In genomic region chrY:2841471-2841893, GRCh38 we compare ENCODE assay signal across 9 cellular contexts. TPM values are rescaled to one million over a fixed set of nuclear protein-coding genes. Genes with fewer than 3 reads are reported as not detected.
DNase-seq lines count a peak whose midpoint lies in the region; ATAC-seq and TF ChIP-seq lines count a peak whose summit lies in the region.
"Had no signal": no experiment of that assay in that cellular context is flagged by ENCODE, and none has a peak within 500 bp of the region (broad histone marks: within the 10 kb centered on the region; RNA-seq: fewer than 3 reads in every experiment).

TSS of gene RPS4Y1 (plus strand) at chrY:2841602. CDS start at chrY:2841625, 23 bp downstream.

- WGBS in lower leg skin, 2 donors: 2% methylated on average over 17 of the region's 22 CpGs; no CpG with 5 or more reads in 1 of the 2 donors
- no CpG with 5 or more reads among the region's 22 CpGs for WGBS in suprapubic skin

- DNase-seq in activated T-cell treated with anti-CD3 and anti-CD28 coated beads for 4 hours (peak; percentile 21), NCI-H446 treated with DMSO at 0.1 percent for 48 hours (lab: John Stamatoyannopoulos, UW) (peak; percentile 10), lower leg skin (ENCODE audit: low spot score in 2 of 2) (peak in 1 of 2 donors; percentile 42), suprapubic skin (ENCODE audit: low spot score in 2 of 2) (no peak), NCI-H510A (lab: John Stamatoyannopoulos, UW) (no peak)
- no peak for DNase-seq in activated T-cell treated with anti-CD3 and anti-CD28 coated beads, Interleukin-2, amount 50 U/mL, for 24 hours
- DNase-seq in activated naive CD8-positive, alpha-beta T cell treated with anti-CD3 and anti-CD28 coated beads, Interleukin-2, amount 10 ng/mL, durations not matched to agents 7 days and 5 days: peak; percentile 58
- DNase-seq: stimulated activated naive B cell treated with anti-CD40 and anti-IgM and Interleukin-4, amounts not matched to agents 10 μg/mL and 1 μg/mL and 100 μg/mL, for 72 hours had no signal

- H3K27me3 ChIP-seq in suprapubic skin: no peaks in the 10 kb centered on the region

- peaks cover 6% of the 10 kb centered on the region for H3K4me1 ChIP-seq in suprapubic skin

- no peaks in the 10 kb centered on the region for H3K36me3 Mint-ChIP-seq in activated T-cell treated with anti-CD3 and anti-CD28 coated beads, Interleukin-2, amount 50 U/mL, for 24 hours (ENCODE audit: low read depth)
- H3K36me3 Mint-ChIP-seq in activated naive CD8-positive, alpha-beta T cell treated with anti-CD3 and anti-CD28 coated beads, Interleukin-2, amount 10 ng/mL, durations not matched to agents 7 days and 5 days: peaks cover 25% of the 10 kb centered on the region

- no peaks in the 10 kb centered on the region for H3K9me3 ChIP-seq in suprapubic skin

- POLR2A ChIA-PET in activated naive CD8-positive, alpha-beta T cell treated with anti-CD3 and anti-CD28 coated beads, Interleukin-2, amount 10 ng/mL, durations not matched to agents 7 days and 5 days (lab: Charles Lee): interaction anchor here (1.0 kb wide), 1 partner anchor 94 kb away, joined by 4 read pairs; the partner anchor contains the start of gene ZFY

- H3K27ac ChIP-seq in suprapubic skin: peak within 1 kb of the TSS; percentile 67

- H3K36me3 ChIP-seq in suprapubic skin: peaks cover 16% of the 10 kb centered on the region

- H3K27ac Mint-ChIP-seq in activated T-cell treated with anti-CD3 and anti-CD28 coated beads, Interleukin-2, amount 50 U/mL, for 24 hours: no peak within 1 kb of the TSS
- H3K27ac Mint-ChIP-seq in activated naive CD8-positive, alpha-beta T cell treated with anti-CD3 and anti-CD28 coated beads, Interleukin-2, amount 10 ng/mL, durations not matched to agents 7 days and 5 days: peak within 1 kb of the TSS; percentile 94
- H3K27ac Mint-ChIP-seq: stimulated activated naive B cell treated with anti-CD40 and anti-IgM and Interleukin-4, amounts not matched to agents 10 μg/mL and 1 μg/mL and 100 μg/mL, for 72 hours had no signal

- TF ChIP-seq EP300 in suprapubic skin (IDR thresholded peaks at IDR 0.05): no peak

- TF ChIP-seq CTCF in lower leg skin (IDR thresholded peaks at IDR 0.05): no peak
- TF ChIP-seq CTCF in suprapubic skin (IDR thresholded peaks at IDR 0.05): no peak

- H3K4me3 Mint-ChIP-seq in activated T-cell treated with anti-CD3 and anti-CD28 coated beads, Interleukin-2, amount 50 U/mL, for 24 hours: no peak within 1 kb of the TSS
- peak within 1 kb of the TSS; percentile 97 for H3K4me3 Mint-ChIP-seq in activated naive CD8-positive, alpha-beta T cell treated with anti-CD3 and anti-CD28 coated beads, Interleukin-2, amount 10 ng/mL, durations not matched to agents 7 days and 5 days

- no peaks in the 10 kb centered on the region for H3K4me1 Mint-ChIP-seq in activated T-cell treated with anti-CD3 and anti-CD28 coated beads, Interleukin-2, amount 50 U/mL, for 24 hours (ENCODE audit: low read depth)
- peaks cover 29% of the 10 kb centered on the region for H3K4me1 Mint-ChIP-seq in activated naive CD8-positive, alpha-beta T cell treated with anti-CD3 and anti-CD28 coated beads, Interleukin-2, amount 10 ng/mL, durations not matched to agents 7 days and 5 days

- TF ChIP-seq POLR2A in lower leg skin (IDR thresholded peaks at IDR 0.05) (no peak), suprapubic skin (IDR thresholded peaks at IDR 0.05) (no peak)

- ATAC-seq in activated naive CD8-positive, alpha-beta T cell treated with anti-CD3 and anti-CD28 coated beads, Interleukin-2, amount 10 ng/mL, durations not matched to agents 7 days and 5 days (ENCODE audit: low read depth): peak; percentile 80
- no peak for ATAC-seq in HG03095 (IDR thresholded peaks at IDR 0.05; ENCODE audit: unreplicated experiment)

- peak within 1 kb of the TSS; percentile 43 for H3K4me3 ChIP-seq in lower leg skin (ENCODE audit: low read depth, poor library complexity, severe bottlenecking)
- peak within 1 kb of the TSS; percentile 64 for H3K4me3 ChIP-seq in suprapubic skin

- no peaks in the 10 kb centered on the region for H3K27me3 Mint-ChIP-seq in activated T-cell treated with anti-CD3 and anti-CD28 coated beads, Interleukin-2, amount 50 U/mL, for 24 hours
- no peaks in the 10 kb centered on the region for H3K27me3 Mint-ChIP-seq in activated naive CD8-positive, alpha-beta T cell treated with anti-CD3 and anti-CD28 coated beads, Interleukin-2, amount 10 ng/mL, durations not matched to agents 7 days and 5 days
- H3K27me3 Mint-ChIP-seq: stimulated activated naive B cell treated with anti-CD40 and anti-IgM and Interleukin-4, amounts not matched to agents 10 μg/mL and 1 μg/mL and 100 μg/mL, for 72 hours had no signal

- H3K9me3 Mint-ChIP-seq in activated T-cell treated with anti-CD3 and anti-CD28 coated beads, Interleukin-2, amount 50 U/mL, for 24 hours: no peaks in the 10 kb centered on the region
- H3K9me3 Mint-ChIP-seq in activated naive CD8-positive, alpha-beta T cell treated with anti-CD3 and anti-CD28 coated beads, Interleukin-2, amount 10 ng/mL, durations not matched to agents 7 days and 5 days: no peaks in the 10 kb centered on the region
- H3K9me3 Mint-ChIP-seq: stimulated activated naive B cell treated with anti-CD40 and anti-IgM and Interleukin-4, amounts not matched to agents 10 μg/mL and 1 μg/mL and 100 μg/mL, for 72 hours had no signal

- intact Hi-C loops in lower leg skin (cut with DNase I; ENCODE audit: low total_unique reads): no loop called here

RNA-seq across cellular contexts. Expression of gene RPS4Y1, which starts in this region (rescaled TPM):
- total RNA-seq in activated naive CD8-positive, alpha-beta T cell treated with anti-CD3 and anti-CD28 coated beads, Interleukin-2, amount 10 ng/mL, durations not matched to agents 7 days and 5 days: 100 to 1,000 TPM; 309 to 313 TPM
- total RNA-seq in lower leg skin (100 to 1,000 TPM in 2 of 4 donors, under 1 TPM in 2; 0.53 to 287 (median 129) TPM), suprapubic skin (100 to 1,000 TPM in 2 of 4 donors, under 1 TPM in 1, not detected in 1; 0.89 to 264 (median 260) TPM)

Comparison
In these comparisons a context has a peak if more than half of its experiments do, and no peak if none do; other contexts are left out.
1. DNase-seq: peak in activated T-cell treated with anti-CD3 and anti-CD28 coated beads for 4 hours (single experiment), NCI-H446 treated with DMSO at 0.1 percent for 48 hours (single experiment) and activated naive CD8-positive, alpha-beta T cell treated with anti-CD3 and anti-CD28 coated beads, Interleukin-2, amount 10 ng/mL, durations not matched to agents 7 days and 5 days (single experiment); none in activated T-cell treated with anti-CD3 and anti-CD28 coated beads, Interleukin-2, amount 50 U/mL, for 24 hours (single experiment), suprapubic skin (0 of 2) and NCI-H510A (single experiment).